ENCODE assay signal across 28 cellular contexts in the genomic region with DNA sequence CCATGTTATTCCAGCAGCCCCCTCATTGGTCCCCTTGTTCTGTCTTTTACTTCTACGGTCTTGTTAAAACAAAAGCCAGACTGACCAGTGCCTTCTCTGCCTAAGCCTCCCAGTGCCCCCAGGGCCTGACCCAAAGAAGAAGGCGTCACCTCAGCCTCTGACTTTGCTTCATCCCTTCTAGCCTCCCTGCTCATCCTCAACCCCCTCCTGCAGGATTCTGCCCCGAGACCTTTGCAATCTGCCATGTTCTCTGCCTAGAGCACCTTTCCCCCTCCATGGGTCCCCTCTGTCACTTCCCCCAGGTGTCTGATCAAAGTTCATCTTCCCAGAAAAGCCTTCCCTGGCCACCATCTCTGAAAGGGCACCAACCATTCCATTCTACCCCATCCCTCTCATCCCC.
"Had no signal": no experiment of that assay in that cellular context is flagged by ENCODE, and none has a peak within 500 bp of the region (broad histone marks: within the 10 kb centered on the region; RNA-seq: fewer than 3 reads in every experiment).

No MANE protein-coding gene starts in this region.

- DNase-seq: stimulated activated CD4-positive, alpha-beta T cell treated with anti-CD3 and anti-CD28 coated beads, Interleukin-2, amount 100 ng/mL, for 48 hours; stimulated activated CD4-positive, alpha-beta T cell treated with anti-CD3 and anti-CD28 coated beads, Interleukin-4, amount 100 ng/mL, for 1 hour; stimulated activated CD4-positive, alpha-beta T cell treated with anti-CD3 and anti-CD28 coated beads, Interleukin-4, amount 100 ng/mL, for 24 hours; stimulated activated CD4-positive, alpha-beta T cell treated with anti-CD3 and anti-CD28 coated beads, Interleukin-4, amount 100 ng/mL, for 4 hours; stimulated activated CD8-positive, alpha-beta memory T cell treated with anti-CD3 and anti-CD28 coated beads, Interleukin-4, amount 100 ng/mL, for 48 hours; stimulated activated naive B cell treated with anti-CD40 and anti-IgM and Interleukin-4, amounts not matched to agents 10 μg/mL and 1 μg/mL and 100 μg/mL, for 72 hours; stimulated activated naive CD4-positive, alpha-beta T cell; stimulated activated naive CD4-positive, alpha-beta T cell treated with Interleukin-2 at 50 U/mL for 16 hours; stimulated activated naive CD8-positive, alpha-beta T cell treated with anti-CD3 and anti-CD28 coated beads, Interleukin-15, amount 100 ng/mL, for 72 hours; stimulated activated naive CD8-positive, alpha-beta T cell treated with anti-CD3 and anti-CD28 coated beads, Interleukin-15, Interleukin-2, amounts not matched to agents 100 U/mL and 50 U/mL, for 24 hours; stomach; substantia nigra; testis; thyroid gland; tibial artery; transverse colon; trophoblast cell; upper lobe of left lung; upper lobe of right lung; uterus had no signal

- H3K4me1 ChIP-seq: stomach, suprapubic skin, testis, thyroid gland, tibial artery, tibial nerve, transverse colon, upper lobe of left lung, upper lobe of right lung, uterus, vagina had no signal

- H3K36me3 ChIP-seq: stomach, suprapubic skin, thoracic aorta, thyroid gland, tibial artery, tibial nerve, transverse colon, upper lobe of left lung, upper lobe of right lung, uterus, vagina had no signal

- H3K4me3 ChIP-seq: stomach, suprapubic skin, testis, thoracic aorta, thyroid gland, tibial artery, tibial nerve, transverse colon, upper lobe of left lung, upper lobe of right lung, uterus, vagina had no signal

- H3K9me3 Mint-ChIP-seq: stimulated activated effector memory CD8-positive, alpha-beta T cell treated with anti-CD3 and anti-CD28 coated beads, Interleukin-12 subunit alpha, Interleukin-12 subunit beta, amount 100 ng/mL, for 72 hours; stimulated activated naive B cell treated with anti-CD40 and anti-IgM and Interleukin-4, amounts not matched to agents 10 μg/mL and 1 μg/mL and 100 μg/mL, for 72 hours; stimulated activated naive CD8-positive, alpha-beta T cell treated with anti-CD3 and anti-CD28 coated beads, Interleukin-15, Interleukin-2, amounts not matched to agents 100 ng/mL and 50 ng/mL, for 24 hours; type B pancreatic cell had no signal

- H3K9me3 ChIP-seq: stomach, suprapubic skin, testis, thoracic aorta, thyroid gland, tibial artery, tibial nerve, transverse colon, upper lobe of left lung, upper lobe of right lung, uterus, vagina had no signal

- H3K27ac Mint-ChIP-seq: stimulated activated effector memory CD8-positive, alpha-beta T cell treated with anti-CD3 and anti-CD28 coated beads, Interleukin-12 subunit alpha, Interleukin-12 subunit beta, amount 100 ng/mL, for 72 hours; stimulated activated memory B cell treated with anti-CD40 and anti-IgM and Interleukin-4, amounts not matched to agents 10 μg/mL and 1 μg/mL and 100 μg/mL, for 72 hours; stimulated activated naive B cell treated with anti-CD40 and anti-IgM and Interleukin-4, amounts not matched to agents 10 μg/mL and 1 μg/mL and 100 μg/mL, for 72 hours; stimulated activated naive CD8-positive, alpha-beta T cell treated with anti-CD3 and anti-CD28 coated beads, Interleukin-15, Interleukin-2, amounts not matched to agents 100 ng/mL and 50 ng/mL, for 24 hours; type B pancreatic cell had no signal

- ATAC-seq: stimulated activated effector memory CD8-positive, alpha-beta T cell treated with anti-CD3 and anti-CD28 coated beads, Interleukin-12 subunit alpha, Interleukin-12 subunit beta, amount 100 ng/mL, for 72 hours; stimulated activated memory B cell treated with anti-CD40 and anti-IgM and Interleukin-4, amounts not matched to agents 10 μg/mL and 1 μg/mL and 100 μg/mL, for 72 hours; stimulated activated naive B cell treated with anti-CD40 and anti-IgM and Interleukin-4, amounts not matched to agents 10 μg/mL and 1 μg/mL and 100 μg/mL, for 72 hours; stimulated activated naive CD8-positive, alpha-beta T cell treated with anti-CD3 and anti-CD28 coated beads, Interleukin-15, amount 100 ng/mL, for 72 hours; upper lobe of right lung had no signal

- H3K36me3 Mint-ChIP-seq: stimulated activated effector memory CD8-positive, alpha-beta T cell treated with anti-CD3 and anti-CD28 coated beads, Interleukin-12 subunit alpha, Interleukin-12 subunit beta, amount 100 ng/mL, for 72 hours; stimulated activated memory B cell treated with anti-CD40 and anti-IgM and Interleukin-4, amounts not matched to agents 10 μg/mL and 1 μg/mL and 100 μg/mL, for 72 hours; stimulated activated naive B cell treated with anti-CD40 and anti-IgM and Interleukin-4, amounts not matched to agents 10 μg/mL and 1 μg/mL and 100 μg/mL, for 72 hours; type B pancreatic cell had no signal

- H3K27ac ChIP-seq: stomach, suprapubic skin, testis, thoracic aorta, thyroid gland, tibial artery, tibial nerve, transverse colon, upper lobe of left lung, upper lobe of right lung, uterus, vagina had no signal

- H3K4me3 Mint-ChIP-seq: stimulated activated effector memory CD8-positive, alpha-beta T cell treated with anti-CD3 and anti-CD28 coated beads, Interleukin-12 subunit alpha, Interleukin-12 subunit beta, amount 100 ng/mL, for 72 hours; stimulated activated memory B cell treated with anti-CD40 and anti-IgM and Interleukin-4, amounts not matched to agents 10 μg/mL and 1 μg/mL and 100 μg/mL, for 72 hours; stimulated activated naive B cell treated with anti-CD40 and anti-IgM and Interleukin-4, amounts not matched to agents 10 μg/mL and 1 μg/mL and 100 μg/mL, for 72 hours; stimulated activated naive CD8-positive, alpha-beta T cell treated with anti-CD3 and anti-CD28 coated beads, Interleukin-15, amount 100 ng/mL, for 72 hours; stimulated activated naive CD8-positive, alpha-beta T cell treated with anti-CD3 and anti-CD28 coated beads, Interleukin-15, Interleukin-2, amounts not matched to agents 100 ng/mL and 50 ng/mL, for 24 hours; type B pancreatic cell had no signal

- H3K27me3 ChIP-seq: testis, thyroid gland, upper lobe of left lung, uterus, vagina had no signal
